In the genomic region with DNA sequence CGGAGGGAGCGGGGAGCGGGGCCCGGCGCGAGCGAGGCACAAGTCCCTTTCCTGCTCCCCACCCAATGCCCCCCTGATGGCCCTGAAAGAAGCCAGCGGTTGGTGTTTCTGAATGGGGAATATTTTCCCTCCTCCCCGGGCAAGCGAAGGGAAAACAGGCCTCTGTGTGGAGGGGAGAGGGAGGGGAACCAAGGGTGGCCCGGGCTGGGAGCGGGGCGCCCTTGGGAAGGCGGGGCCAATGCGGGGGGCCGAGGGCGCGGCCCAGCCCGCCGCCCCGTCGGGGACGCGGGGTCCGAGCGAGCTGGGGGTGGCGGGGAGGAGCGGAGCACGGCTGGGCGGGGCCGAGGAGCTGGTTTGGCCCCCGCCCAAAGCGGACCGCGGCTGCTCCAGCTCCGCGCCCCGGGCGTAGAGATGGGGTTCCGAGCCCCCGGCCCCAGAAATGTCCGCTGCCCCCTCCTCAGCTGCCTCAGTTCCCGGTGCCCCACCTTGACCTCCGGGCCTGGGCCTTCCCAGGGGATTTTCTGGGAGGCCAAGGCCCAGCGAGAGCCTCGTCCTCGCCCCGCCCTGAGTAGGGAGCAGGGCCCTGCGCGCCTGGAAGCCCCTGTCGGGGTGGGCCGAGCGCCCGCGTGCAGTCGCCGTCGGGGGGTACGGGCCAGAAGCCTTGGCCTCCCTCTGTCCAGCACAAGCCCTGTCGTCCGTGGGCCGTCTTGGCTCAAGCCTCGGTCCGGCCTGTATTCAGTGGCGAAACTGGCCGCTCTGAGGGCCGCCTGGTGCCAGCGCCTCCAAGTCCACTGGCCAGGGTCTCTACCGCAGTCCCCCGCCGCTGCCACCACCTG, we compare ENCODE assay signal across 1 cellular context.
TF ChIP-seq lines count a peak whose summit lies in the region.

No MANE protein-coding gene starts in this region.

TF ChIP-seq in HepG2, 621 proteins besides CTCF, POLR2A, EP300 and RAD21:
- TF ChIP-seq MBD4 (IDR thresholded peaks at IDR 0.05; ENCODE audit: borderline replicate concordance, low read length) (no peak), PITX1 (CRISPR knock-in tag; IDR thresholded peaks at IDR 0.05) (no peak), ZNF331 (CRISPR knock-in tag; IDR thresholded peaks at IDR 0.05) (no peak), HNRNPK (IDR thresholded peaks at IDR 0.05; ENCODE audit: low read depth, low read length, poor library complexity, severe bottlenecking) (peak; percentile 12), KDM3A (CRISPR knock-in tag; IDR thresholded peaks at IDR 0.05; ENCODE audit: low read depth) (no peak), ZNF44 (CRISPR knock-in tag; IDR thresholded peaks at IDR 0.05) (no peak), CEBPG (CRISPR knock-in tag; IDR thresholded peaks at IDR 0.05) (no peak), TMF1 (CRISPR knock-in tag; IDR thresholded peaks at IDR 0.05; ENCODE audit: low read depth) (no peak), CCAR2 (optimal IDR thresholded peaks at IDR 0.05; ENCODE audit: low read depth, low read length) (no peak), JUND (CRISPR knock-in tag; IDR thresholded peaks at IDR 0.05) (no peak), RBFOX2 (IDR thresholded peaks at IDR 0.05; ENCODE audit: low read depth, low read length) (peak; percentile 66), ZNF83 (CRISPR knock-in tag; IDR thresholded peaks at IDR 0.05; ENCODE audit: borderline replicate concordance) (no peak), ZNF776 (CRISPR knock-in tag; IDR thresholded peaks at IDR 0.05) (no peak), ZMYM3 (CRISPR knock-in tag; IDR thresholded peaks at IDR 0.05) (no peak), CCDC6 (CRISPR knock-in tag; IDR thresholded peaks at IDR 0.05) (no peak), ZFY (CRISPR knock-in tag; IDR thresholded peaks at IDR 0.05) (peak; percentile 19; the same call in 1 of the 2 replicates), SMYD3 (CRISPR knock-in tag; IDR thresholded peaks at IDR 0.05) (no peak), MLLT10 (CRISPR knock-in tag; IDR thresholded peaks at IDR 0.05) (no peak), HIC2 (CRISPR knock-in tag; IDR thresholded peaks at IDR 0.05; ENCODE audit: low read depth) (no peak), AGO2 (optimal IDR thresholded peaks at IDR 0.05; ENCODE audit: low read depth, low read length) (peak; percentile 92), SAP130 (CRISPR knock-in tag; IDR thresholded peaks at IDR 0.05; ENCODE audit: low read depth) (no peak), CBFB (CRISPR knock-in tag; IDR thresholded peaks at IDR 0.05) (no peak), IRX3 (CRISPR knock-in tag; IDR thresholded peaks at IDR 0.05; ENCODE audit: borderline replicate concordance, low read depth) (no peak), AKAP8 (CRISPR knock-in tag; IDR thresholded peaks at IDR 0.05) (peak; percentile 67), SSRP1 (CRISPR knock-in tag; IDR thresholded peaks at IDR 0.05) (no peak), MAFF (IDR thresholded peaks at IDR 0.05; ENCODE audit: low read depth, low read length) (no peak), NR2C2 (CRISPR knock-in tag; IDR thresholded peaks at IDR 0.05; ENCODE audit: borderline replicate concordance) (no peak), AGO1 (IDR thresholded peaks at IDR 0.05; ENCODE audit: low read depth, low read length, poor library complexity, severe bottlenecking) (peak; percentile 84), ZNF143 (CRISPR knock-in tag; IDR thresholded peaks at IDR 0.05) (no peak), USF2 (IDR thresholded peaks at IDR 0.05; ENCODE audit: low read depth, low read length) (no peak), USF2 (CRISPR knock-in tag; IDR thresholded peaks at IDR 0.05; ENCODE audit: borderline replicate concordance) (no peak), HDAC6 (IDR thresholded peaks at IDR 0.05; ENCODE audit: low read depth, low read length) (no peak)
- TF ChIP-seq, protein P1, sequence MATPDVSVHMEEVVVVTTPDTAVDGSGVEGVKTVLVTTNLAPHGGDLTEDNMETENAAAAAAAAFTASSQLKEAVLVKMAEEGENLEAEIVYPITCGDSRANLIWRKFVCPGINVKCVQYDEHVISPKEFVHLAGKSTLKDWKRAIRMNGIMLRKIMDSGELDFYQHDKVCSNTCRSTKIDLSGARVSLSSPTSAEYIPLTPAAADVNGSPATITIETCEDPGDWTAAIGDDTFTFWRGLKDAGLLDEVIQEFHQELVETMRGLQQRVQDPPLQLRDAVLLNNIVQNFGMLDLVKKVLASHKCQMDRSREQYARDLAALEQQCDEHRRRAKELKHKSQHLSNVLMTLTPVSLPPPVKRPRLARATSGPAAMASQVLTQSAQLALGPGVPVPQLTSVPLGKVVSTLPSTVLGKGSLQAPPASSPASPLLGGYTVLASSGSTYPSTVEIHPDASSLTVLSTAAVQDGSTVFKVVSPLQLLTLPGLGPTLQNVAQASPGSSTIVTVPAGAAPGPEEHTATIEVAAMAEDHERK (CRISPR knock-in tag; IDR thresholded peaks at IDR 0.05; ENCODE audit: low read depth) = no peak
- TF ChIP-seq, protein P2, sequence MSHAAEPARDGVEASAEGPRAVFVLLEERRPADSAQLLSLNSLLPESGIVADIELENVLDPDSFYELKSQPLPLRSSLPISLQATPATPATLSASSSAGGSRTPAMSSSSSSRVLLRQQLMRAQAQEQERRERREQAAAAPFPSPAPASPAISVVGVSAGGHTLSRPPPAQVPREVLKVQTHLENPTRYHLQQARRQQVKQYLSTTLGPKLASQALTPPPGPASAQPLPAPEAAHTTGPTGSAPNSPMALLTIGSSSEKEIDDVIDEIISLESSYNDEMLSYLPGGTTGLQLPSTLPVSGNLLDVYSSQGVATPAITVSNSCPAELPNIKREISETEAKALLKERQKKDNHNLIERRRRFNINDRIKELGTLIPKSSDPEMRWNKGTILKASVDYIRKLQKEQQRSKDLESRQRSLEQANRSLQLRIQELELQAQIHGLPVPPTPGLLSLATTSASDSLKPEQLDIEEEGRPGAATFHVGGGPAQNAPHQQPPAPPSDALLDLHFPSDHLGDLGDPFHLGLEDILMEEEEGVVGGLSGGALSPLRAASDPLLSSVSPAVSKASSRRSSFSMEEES (CRISPR knock-in tag; IDR thresholded peaks at IDR 0.05) = no peak
- TF ChIP-seq, protein P3, sequence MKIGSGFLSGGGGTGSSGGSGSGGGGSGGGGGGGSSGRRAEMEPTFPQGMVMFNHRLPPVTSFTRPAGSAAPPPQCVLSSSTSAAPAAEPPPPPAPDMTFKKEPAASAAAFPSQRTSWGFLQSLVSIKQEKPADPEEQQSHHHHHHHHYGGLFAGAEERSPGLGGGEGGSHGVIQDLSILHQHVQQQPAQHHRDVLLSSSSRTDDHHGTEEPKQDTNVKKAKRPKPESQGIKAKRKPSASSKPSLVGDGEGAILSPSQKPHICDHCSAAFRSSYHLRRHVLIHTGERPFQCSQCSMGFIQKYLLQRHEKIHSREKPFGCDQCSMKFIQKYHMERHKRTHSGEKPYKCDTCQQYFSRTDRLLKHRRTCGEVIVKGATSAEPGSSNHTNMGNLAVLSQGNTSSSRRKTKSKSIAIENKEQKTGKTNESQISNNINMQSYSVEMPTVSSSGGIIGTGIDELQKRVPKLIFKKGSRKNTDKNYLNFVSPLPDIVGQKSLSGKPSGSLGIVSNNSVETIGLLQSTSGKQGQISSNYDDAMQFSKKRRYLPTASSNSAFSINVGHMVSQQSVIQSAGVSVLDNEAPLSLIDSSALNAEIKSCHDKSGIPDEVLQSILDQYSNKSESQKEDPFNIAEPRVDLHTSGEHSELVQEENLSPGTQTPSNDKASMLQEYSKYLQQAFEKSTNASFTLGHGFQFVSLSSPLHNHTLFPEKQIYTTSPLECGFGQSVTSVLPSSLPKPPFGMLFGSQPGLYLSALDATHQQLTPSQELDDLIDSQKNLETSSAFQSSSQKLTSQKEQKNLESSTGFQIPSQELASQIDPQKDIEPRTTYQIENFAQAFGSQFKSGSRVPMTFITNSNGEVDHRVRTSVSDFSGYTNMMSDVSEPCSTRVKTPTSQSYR (CRISPR knock-in tag; IDR thresholded peaks at IDR 0.05; ENCODE audit: borderline replicate concordance) = no peak
- TF ChIP-seq, protein P4, sequence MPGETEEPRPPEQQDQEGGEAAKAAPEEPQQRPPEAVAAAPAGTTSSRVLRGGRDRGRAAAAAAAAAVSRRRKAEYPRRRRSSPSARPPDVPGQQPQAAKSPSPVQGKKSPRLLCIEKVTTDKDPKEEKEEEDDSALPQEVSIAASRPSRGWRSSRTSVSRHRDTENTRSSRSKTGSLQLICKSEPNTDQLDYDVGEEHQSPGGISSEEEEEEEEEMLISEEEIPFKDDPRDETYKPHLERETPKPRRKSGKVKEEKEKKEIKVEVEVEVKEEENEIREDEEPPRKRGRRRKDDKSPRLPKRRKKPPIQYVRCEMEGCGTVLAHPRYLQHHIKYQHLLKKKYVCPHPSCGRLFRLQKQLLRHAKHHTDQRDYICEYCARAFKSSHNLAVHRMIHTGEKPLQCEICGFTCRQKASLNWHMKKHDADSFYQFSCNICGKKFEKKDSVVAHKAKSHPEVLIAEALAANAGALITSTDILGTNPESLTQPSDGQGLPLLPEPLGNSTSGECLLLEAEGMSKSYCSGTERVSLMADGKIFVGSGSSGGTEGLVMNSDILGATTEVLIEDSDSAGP (CRISPR knock-in tag; IDR thresholded peaks at IDR 0.05; ENCODE audit: borderline replicate concordance) = no peak
- TF ChIP-seq, protein P5, sequence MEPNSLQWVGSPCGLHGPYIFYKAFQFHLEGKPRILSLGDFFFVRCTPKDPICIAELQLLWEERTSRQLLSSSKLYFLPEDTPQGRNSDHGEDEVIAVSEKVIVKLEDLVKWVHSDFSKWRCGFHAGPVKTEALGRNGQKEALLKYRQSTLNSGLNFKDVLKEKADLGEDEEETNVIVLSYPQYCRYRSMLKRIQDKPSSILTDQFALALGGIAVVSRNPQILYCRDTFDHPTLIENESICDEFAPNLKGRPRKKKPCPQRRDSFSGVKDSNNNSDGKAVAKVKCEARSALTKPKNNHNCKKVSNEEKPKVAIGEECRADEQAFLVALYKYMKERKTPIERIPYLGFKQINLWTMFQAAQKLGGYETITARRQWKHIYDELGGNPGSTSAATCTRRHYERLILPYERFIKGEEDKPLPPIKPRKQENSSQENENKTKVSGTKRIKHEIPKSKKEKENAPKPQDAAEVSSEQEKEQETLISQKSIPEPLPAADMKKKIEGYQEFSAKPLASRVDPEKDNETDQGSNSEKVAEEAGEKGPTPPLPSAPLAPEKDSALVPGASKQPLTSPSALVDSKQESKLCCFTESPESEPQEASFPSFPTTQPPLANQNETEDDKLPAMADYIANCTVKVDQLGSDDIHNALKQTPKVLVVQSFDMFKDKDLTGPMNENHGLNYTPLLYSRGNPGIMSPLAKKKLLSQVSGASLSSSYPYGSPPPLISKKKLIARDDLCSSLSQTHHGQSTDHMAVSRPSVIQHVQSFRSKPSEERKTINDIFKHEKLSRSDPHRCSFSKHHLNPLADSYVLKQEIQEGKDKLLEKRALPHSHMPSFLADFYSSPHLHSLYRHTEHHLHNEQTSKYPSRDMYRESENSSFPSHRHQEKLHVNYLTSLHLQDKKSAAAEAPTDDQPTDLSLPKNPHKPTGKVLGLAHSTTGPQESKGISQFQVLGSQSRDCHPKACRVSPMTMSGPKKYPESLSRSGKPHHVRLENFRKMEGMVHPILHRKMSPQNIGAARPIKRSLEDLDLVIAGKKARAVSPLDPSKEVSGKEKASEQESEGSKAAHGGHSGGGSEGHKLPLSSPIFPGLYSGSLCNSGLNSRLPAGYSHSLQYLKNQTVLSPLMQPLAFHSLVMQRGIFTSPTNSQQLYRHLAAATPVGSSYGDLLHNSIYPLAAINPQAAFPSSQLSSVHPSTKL (CRISPR knock-in tag; IDR thresholded peaks at IDR 0.05) = no peak
- TF ChIP-seq, protein P6, sequence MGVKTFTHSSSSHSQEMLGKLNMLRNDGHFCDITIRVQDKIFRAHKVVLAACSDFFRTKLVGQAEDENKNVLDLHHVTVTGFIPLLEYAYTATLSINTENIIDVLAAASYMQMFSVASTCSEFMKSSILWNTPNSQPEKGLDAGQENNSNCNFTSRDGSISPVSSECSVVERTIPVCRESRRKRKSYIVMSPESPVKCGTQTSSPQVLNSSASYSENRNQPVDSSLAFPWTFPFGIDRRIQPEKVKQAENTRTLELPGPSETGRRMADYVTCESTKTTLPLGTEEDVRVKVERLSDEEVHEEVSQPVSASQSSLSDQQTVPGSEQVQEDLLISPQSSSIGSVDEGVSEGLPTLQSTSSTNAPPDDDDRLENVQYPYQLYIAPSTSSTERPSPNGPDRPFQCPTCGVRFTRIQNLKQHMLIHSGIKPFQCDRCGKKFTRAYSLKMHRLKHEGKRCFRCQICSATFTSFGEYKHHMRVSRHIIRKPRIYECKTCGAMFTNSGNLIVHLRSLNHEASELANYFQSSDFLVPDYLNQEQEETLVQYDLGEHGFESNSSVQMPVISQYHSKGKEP (CRISPR knock-in tag; IDR thresholded peaks at IDR 0.05) = no peak
TF ChIP-seq in HepG2: peak in this region for 6.
